In the genomic region with DNA sequence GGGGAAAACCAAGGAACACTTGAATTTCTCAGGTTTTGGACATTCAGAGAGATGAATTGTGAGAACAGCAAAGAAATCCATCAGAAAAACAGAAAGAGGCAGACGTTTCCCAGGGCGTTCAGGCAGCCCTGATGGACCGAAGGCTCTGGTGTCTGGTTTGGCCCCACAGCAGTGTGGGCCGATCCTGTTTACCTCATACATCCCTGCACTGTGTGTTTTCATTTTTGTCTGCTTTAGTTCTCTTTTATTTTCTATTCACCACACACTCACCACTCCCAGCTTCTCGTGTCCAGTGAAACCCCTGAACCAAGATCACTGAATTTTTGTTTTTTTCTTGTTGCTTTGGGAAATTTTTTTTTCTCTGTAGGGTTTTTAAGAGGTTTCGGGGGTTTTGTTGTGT, we compare ENCODE assay signal across 22 cellular contexts. TPM values are rescaled to one million over a fixed set of nuclear protein-coding genes. Genes with fewer than 3 reads are reported as not detected.
DNase-seq lines count a peak whose midpoint lies in the region; ATAC-seq, FAIRE-seq and TF ChIP-seq lines count a peak whose summit lies in the region.
"Had no signal": no experiment of that assay in that cellular context is flagged by ENCODE, and none has a peak within 500 bp of the region (broad histone marks: within the 10 kb centered on the region; RNA-seq: fewer than 3 reads in every experiment).

No MANE protein-coding gene starts in this region.

- no peaks in the 10 kb centered on the region for H3K27me3 Mint-ChIP-seq in WTC11 (ENCODE audit: low read depth)
- no peaks in the 10 kb centered on the region for H3K27me3 Mint-ChIP-seq in type B pancreatic cell
- H3K27me3 Mint-ChIP-seq in progenitor cell of endocrine pancreas, result no peaks in the 10 kb centered on the region
- H3K27me3 Mint-ChIP-seq: CD4-positive, CD25-positive, alpha-beta regulatory T cell had no signal

- TF ChIP-seq POLR2A in H1 (IDR thresholded peaks at IDR 0.05; ENCODE audit: control extremely low read depth in 1 of 2, low read depth in 2 of 2, low read length in 2 of 2), result no peak

- no peak overlapping the region for H2BK12ac ChIP-seq in H1 (ENCODE audit: low read depth, low read length)

- no peak overlapping the region for H3K56ac ChIP-seq in H1 (replicated peaks; ENCODE audit: insufficient read length, low read depth, low read length)

- H3K14ac ChIP-seq in H1 (ENCODE audit: insufficient read length), result no peak overlapping the region

- H2AK5ac ChIP-seq in H1 (ENCODE audit: low read depth, low read length), result no peak overlapping the region

- H3K18ac ChIP-seq in H1 (ENCODE audit: extremely low read depth, low read length), result no peak overlapping the region

- intact Hi-C loops in posterior cingulate gyrus (cut with DNase I), result no loop called here

- no peak overlapping the region for H4K5ac ChIP-seq in H1 (ENCODE audit: insufficient read length, low read depth, low read length)

- H4K91ac ChIP-seq in H1 (replicated peaks; ENCODE audit: insufficient read length, low read length), result no peak overlapping the region

- H3K9me3 Mint-ChIP-seq in WTC11 (peaks cover 12% of the 10 kb centered on the region), type B pancreatic cell (no peaks in the 10 kb centered on the region), progenitor cell of endocrine pancreas (ENCODE audit: low read depth) (peaks cover 3% of the 10 kb centered on the region)

- H2BK5ac ChIP-seq in H1 (ENCODE audit: low read depth, low read length), result no peak overlapping the region

- POLR2A ChIA-PET in WTC11 (lab: Charles Lee), result interaction anchor here (0.7 kb wide), 3 partner anchors 10 to 232 kb away, joined by 3 to 7 read pairs (median 4); no protein-coding TSS in a partner anchor
- POLR2A ChIA-PET in H1 (lab: Charles Lee; ENCODE audit: partially characterized antibody), result interaction anchor here (0.6 to 0.7 kb wide), 2 partner anchors 12 to 49 kb away, joined by 3 to 5 read pairs; a partner anchor contains a TSS

- H3K36me3 Mint-ChIP-seq in WTC11 (peaks cover 41% of the 10 kb centered on the region), type B pancreatic cell (peaks cover 16% of the 10 kb centered on the region), progenitor cell of endocrine pancreas (ENCODE audit: insufficient read depth) (peaks cover 25% of the 10 kb centered on the region)

- no peaks in the 10 kb centered on the region for H3K79me2 ChIP-seq in H1 (ENCODE audit: control insufficient read depth in 1 of 2, insufficient read depth in 2 of 2, low read length in 2 of 2)

- H3K4me1 Mint-ChIP-seq in WTC11 (peaks cover 3% of the 10 kb centered on the region; the same call in 1 of the 2 replicates), type B pancreatic cell (ENCODE audit: unreplicated experiment) (no peaks in the 10 kb centered on the region), progenitor cell of endocrine pancreas (ENCODE audit: low read depth) (no peaks in the 10 kb centered on the region)
- H3K4me1 Mint-ChIP-seq: CD4-positive, CD25-positive, alpha-beta regulatory T cell had no signal

- no peak for TF ChIP-seq EP300 in H1 (IDR thresholded peaks at IDR 0.05; ENCODE audit: borderline replicate concordance in 1 of 2, low read depth in 2 of 2, low read length in 2 of 2)

- H3K27ac Mint-ChIP-seq in WTC11 (no peak overlapping the region), type B pancreatic cell (peak overlapping the region; percentile 15), progenitor cell of endocrine pancreas (no peak overlapping the region)
- H3K27ac Mint-ChIP-seq: GM23338 had no signal

- H3K4me3 Mint-ChIP-seq in WTC11 (no peak overlapping the region), type B pancreatic cell (no peak overlapping the region), progenitor cell of endocrine pancreas (ENCODE audit: low read depth) (no peak overlapping the region)
- H3K4me3 Mint-ChIP-seq: GM23338 had no signal

- no peak for TF ChIP-seq RAD21 in H1 (IDR thresholded peaks at IDR 0.05 in 1 of 2, conservative IDR thresholded peaks at IDR 0.05 in 1 of 2; ENCODE audit: low read depth in 2 of 2, low read length in 2 of 2)

- H3K9ac ChIP-seq in H1 (replicated peaks in 1 of 4; ENCODE audit: extremely low read depth in 1 of 4, low read depth in 3 of 4, low read length in 3 of 4), result no peak overlapping the region
- H3K9ac ChIP-seq: KMS-11 had no signal

- TF ChIP-seq CTCF in WTC11 (IDR thresholded peaks at IDR 0.05) (no peak), H1 (IDR thresholded peaks at IDR 0.05; ENCODE audit: control extremely low read depth in 1 of 3, insufficient read depth in 1 of 3, low read depth in 1 of 3, low read length in 3 of 3) (no peak), type B pancreatic cell (conservative IDR thresholded peaks at IDR 0.05) (no peak), progenitor cell of endocrine pancreas (IDR thresholded peaks at IDR 0.05; ENCODE audit: unreplicated experiment) (no peak)

- H3K4ac ChIP-seq in H1 (replicated peaks; ENCODE audit: insufficient read length, low read depth, low read length), result no peak overlapping the region

- no peaks in the 10 kb centered on the region for H4K20me1 ChIP-seq in H1 (replicated peaks in 1 of 2; ENCODE audit: control insufficient read depth in 1 of 2, insufficient read depth in 2 of 2, low read length in 2 of 2)

- no peak for ATAC-seq in WTC11
- ATAC-seq: GM23338, HCT116 had no signal

- no peak overlapping the region for H2BK120ac ChIP-seq in H1 (replicated peaks; ENCODE audit: low read depth, low read length)

- H2BK20ac ChIP-seq in H1 (ENCODE audit: low read length), result no peak overlapping the region

- H3K27ac ChIP-seq in H1 (ENCODE audit: low read depth, low read length), result no peak overlapping the region
- H3K27ac ChIP-seq: KMS-11 had no signal

- no peak overlapping the region for H3K23ac ChIP-seq in H1 (ENCODE audit: insufficient read length)

- no peak overlapping the region for H3K4me2 ChIP-seq in H1 (ENCODE audit: insufficient read depth in 1 of 2, low read depth in 2 of 2, low read length in 2 of 2)
- H3K4me2 ChIP-seq: GM23338, KMS-11 had no signal

- peaks cover 5 to 11% of the 10 kb centered on the region in 2 experiments for H3K9me3 ChIP-seq in H1 (ENCODE audit: insufficient read depth in 2 of 2, low read depth in 1 of 2, low read length in 1 of 2)
- H3K9me3 ChIP-seq: Caco-2 had no signal

- 96% methylated on average over 6 of the region's 6 CpGs; no CpG with 5 or more reads in 1 of the 2 experiments for WGBS in H1 (ENCODE audit: extremely low coverage in 1 of 2, insufficient coverage in 1 of 2, insufficient read length in 1 of 2, insufficient replicate concordance in 2 of 2, low coverage in 1 of 2, low lambda C conversion rate in 2 of 2, missing lambda C conversion rate in 1 of 2), 2 experiments

- H3K27me3 ChIP-seq in H1 (replicated peaks in 1 of 4; ENCODE audit: control insufficient read depth in 3 of 4, extremely low read depth in 1 of 4, insufficient read depth in 3 of 4, low read length in 3 of 4), result no peaks in the 10 kb centered on the region
- H3K27me3 ChIP-seq: BE2C had no signal

- CTCF ChIA-PET in WTC11 (lab: Charles Lee), result no interaction called here
- CTCF ChIA-PET in H1 (lab: Charles Lee; ENCODE audit: partially characterized antibody), result interaction anchor here (0.6 to 2.6 kb wide), 5 partner anchors 40 to 242 kb away, joined by 3 to 23 read pairs (median 3); no protein-coding TSS in a partner anchor

- peaks cover 9 to 47% (median 24%) of the 10 kb centered on the region in 4 experiments; a peak in 7 of 8 replicates for H3K36me3 ChIP-seq in H1 (ENCODE audit: control insufficient read depth in 2 of 4, insufficient read depth in 4 of 4, low read length in 3 of 4)

- H3K4me3 ChIP-seq in H1 (ENCODE audit: extremely low read depth in 1 of 4, insufficient read depth in 2 of 4, low read depth in 3 of 4, low read length in 4 of 4), result no peak overlapping the region
- H3K4me3 ChIP-seq: GM23338 had no signal

- no peak for FAIRE-seq in H1 (lab: Jason Lieb, UNC)
- FAIRE-seq: A204.1, D721Med, GM12892, GM18507 had no signal

- no peaks in the 10 kb centered on the region for H3K79me1 ChIP-seq in H1 (ENCODE audit: low read depth, low read length)

- H4K8ac ChIP-seq in H1 (ENCODE audit: extremely low read depth, insufficient read depth, low read length), result no peak overlapping the region

- H2BK15ac ChIP-seq in H1 (ENCODE audit: low read length), result no peak overlapping the region

- DNase-seq in WTC11 (ENCODE audit: low spot score) (no peak), H1 (ENCODE audit: low read depth in 1 of 2, low spot score in 2 of 2) (no peak), type B pancreatic cell (ENCODE audit: extremely low spot score, unreplicated experiment) (no peak), progenitor cell of endocrine pancreas (ENCODE audit: low spot score, unreplicated experiment) (no peak), posterior cingulate gyrus (no peak)
- DNase-seq: ACHN; BE2C; C1 segment of cervical spinal cord; Caco-2; CD4-positive, CD25-positive, alpha-beta regulatory T cell; DMS153; DMS79; GDM1; H7 had no signal

- no peaks in the 10 kb centered on the region for H3K23me2 ChIP-seq in H1 (ENCODE audit: low read depth, low read length)

- H3K4me1 ChIP-seq in H1 (replicated peaks in 1 of 4; ENCODE audit: control insufficient read depth in 3 of 4, insufficient read depth in 4 of 4, low read length in 3 of 4), result peaks cover 0 to 3% (median 0%) of the 10 kb centered on the region in 4 experiments; a peak in 1 of 7 replicates
- H3K4me1 ChIP-seq: BE2C, Caco-2 had no signal

- no peak overlapping the region for H2AFZ ChIP-seq in H1 (ENCODE audit: low read length)
- H2AFZ ChIP-seq: GM23338 had no signal

RNA-seq across cellular contexts. Expression of a gene that starts 11.9 kb away (rescaled TPM):
- 140 to 147 TPM (median 146 TPM) in 3 replicates for total RNA-seq in WTC11 (2021)
- 87.7 and 90.1 TPM in 2 replicates for total RNA-seq in H1 (2021; fragmentation: NEBNext Ultra II Directional; extraction: Animal tissue kit (Norgen Biotek cat#: 25700))
- polyA plus RNA-seq in H1 (2011; rRNA removed), result 177 and 264 TPM in 2 replicates
- 143 TPM for polyA plus RNA-seq in H1 (2011; cell fraction: cytosol; rRNA removed)
- 218 TPM for polyA plus RNA-seq in H1 (2011; cell fraction: nucleus; rRNA removed)
- polyA plus RNA-seq in H1 (2012, experiment 1 of 2), result 107 to 120 TPM (median 118 TPM) in 4 replicates
- 195 TPM for polyA plus RNA-seq in H1 (2012, experiment 2 of 2)
- polyA plus RNA-seq in H1 (2013, experiment 1 of 2), result 52.1 TPM
- 49.3 TPM for polyA plus RNA-seq in H1 (2013, experiment 2 of 2)
- polyA minus RNA-seq in H1 (2011; rRNA and poly(A)+ RNA removed), result 46.1 and 53.0 TPM in 2 replicates
- 101 TPM for polyA minus RNA-seq in H1 (2011; cell fraction: cytosol; rRNA and poly(A)+ RNA removed)
- polyA minus RNA-seq in H1 (2011; cell fraction: nucleus; rRNA and poly(A)+ RNA removed), result 65.5 TPM
- 59.5 and 65.4 TPM in 2 replicates for total RNA-seq in type B pancreatic cell (ENCODE audit: low replicate concordance)
- total RNA-seq in progenitor cell of endocrine pancreas, result 71.8 and 72.3 TPM in 2 replicates

RNA-seq across cellular contexts. Expression of a gene that starts 27.9 kb away (rescaled TPM):
- total RNA-seq in WTC11 (2021) (1.9 to 2.5 TPM (median 2.4 TPM) in 3 replicates), type B pancreatic cell (ENCODE audit: low replicate concordance) (0.65 and 1.00 TPM in 2 replicates), progenitor cell of endocrine pancreas (1.4 and 1.5 TPM in 2 replicates)
- 0.45 and 0.63 TPM in 2 replicates for total RNA-seq in H1 (2021; fragmentation: NEBNext Ultra II Directional; extraction: Animal tissue kit (Norgen Biotek cat#: 25700))
- polyA plus RNA-seq in H1 (2011; rRNA removed), result 1.0 and 2.0 TPM in 2 replicates
- 1.4 TPM for polyA plus RNA-seq in H1 (2011; cell fraction: cytosol; rRNA removed)
- polyA plus RNA-seq in H1 (2011; cell fraction: nucleus; rRNA removed), result 8.4 TPM
- polyA plus RNA-seq in H1 (2012, experiment 1 of 2), result 0.14 to 1.1 TPM (median 0.78 TPM) in 4 replicates
- polyA plus RNA-seq in H1 (2012, experiment 2 of 2), result 0.13 TPM
- 0.93 TPM for polyA plus RNA-seq in H1 (2013, experiment 1 of 2)
- 0.74 TPM for polyA plus RNA-seq in H1 (2013, experiment 2 of 2)
- polyA minus RNA-seq in H1 (2011; rRNA and poly(A)+ RNA removed), result 0.27 and 0.28 TPM in 2 replicates
- polyA minus RNA-seq in H1 (2011; cell fraction: cytosol; rRNA and poly(A)+ RNA removed), result 0.29 TPM
- 1.1 TPM for polyA minus RNA-seq in H1 (2011; cell fraction: nucleus; rRNA and poly(A)+ RNA removed)
- total RNA-seq: CD4-positive, CD25-positive, alpha-beta regulatory T cell; Daoy had no signal
- polyA plus RNA-seq: CD4-positive, CD25-positive, alpha-beta regulatory T cell had no signal

RNA-seq across cellular contexts. Expression of a gene that starts 46.4 kb away (rescaled TPM):
- 102 to 116 TPM (median 113 TPM) in 3 replicates for total RNA-seq in WTC11 (2021)
- total RNA-seq in H1 (2021; fragmentation: NEBNext Ultra II Directional; extraction: Animal tissue kit (Norgen Biotek cat#: 25700)), result 77.4 and 78.4 TPM in 2 replicates
- 40.5 and 59.3 TPM in 2 replicates for polyA plus RNA-seq in H1 (2011; rRNA removed)
- polyA plus RNA-seq in H1 (2011; cell fraction: cytosol; rRNA removed), result 36.7 TPM
- polyA plus RNA-seq in H1 (2011; cell fraction: nucleus; rRNA removed), result 81.3 TPM
- polyA plus RNA-seq in H1 (2012, experiment 1 of 2), result 54.1 to 64.5 TPM (median 58.9 TPM) in 4 replicates
- 42.7 TPM for polyA plus RNA-seq in H1 (2012, experiment 2 of 2)
- polyA plus RNA-seq in H1 (2013, experiment 1 of 2), result 56.0 TPM
- polyA plus RNA-seq in H1 (2013, experiment 2 of 2), result 52.3 TPM
- polyA minus RNA-seq in H1 (2011; rRNA and poly(A)+ RNA removed), result 69.0 and 86.2 TPM in 2 replicates
- polyA minus RNA-seq in H1 (2011; cell fraction: cytosol; rRNA and poly(A)+ RNA removed), result 101 TPM
- polyA minus RNA-seq in H1 (2011; cell fraction: nucleus; rRNA and poly(A)+ RNA removed), result 66.4 TPM
- 83.0 and 124 TPM in 2 replicates for total RNA-seq in type B pancreatic cell (ENCODE audit: low replicate concordance)
- total RNA-seq in progenitor cell of endocrine pancreas, result 149 and 154 TPM in 2 replicates

RNA-seq across cellular contexts. Expression of a gene that starts 48.6 kb away (rescaled TPM):
- total RNA-seq in WTC11 (2021) (176 to 202 TPM (median 191 TPM) in 3 replicates), type B pancreatic cell (ENCODE audit: low replicate concordance) (157 and 173 TPM in 2 replicates), progenitor cell of endocrine pancreas (171 and 199 TPM in 2 replicates)
- total RNA-seq in H1 (2021; fragmentation: NEBNext Ultra II Directional; extraction: Animal tissue kit (Norgen Biotek cat#: 25700)), result 140 and 142 TPM in 2 replicates
- 243 and 343 TPM in 2 replicates for polyA plus RNA-seq in H1 (2011; rRNA removed)
- 180 TPM for polyA plus RNA-seq in H1 (2011; cell fraction: cytosol; rRNA removed)
- polyA plus RNA-seq in H1 (2011; cell fraction: nucleus; rRNA removed), result 1,170 TPM
- 46.9 to 137 TPM (median 125 TPM) in 4 replicates for polyA plus RNA-seq in H1 (2012, experiment 1 of 2)
- polyA plus RNA-seq in H1 (2012, experiment 2 of 2), result 87.4 TPM
- polyA plus RNA-seq in H1 (2013, experiment 1 of 2), result 171 TPM
- polyA plus RNA-seq in H1 (2013, experiment 2 of 2), result 163 TPM
- 45.5 and 54.1 TPM in 2 replicates for polyA minus RNA-seq in H1 (2011; rRNA and poly(A)+ RNA removed)
- polyA minus RNA-seq in H1 (2011; cell fraction: cytosol; rRNA and poly(A)+ RNA removed), result 55.7 TPM
- polyA minus RNA-seq in H1 (2011; cell fraction: nucleus; rRNA and poly(A)+ RNA removed), result 124 TPM

RNA-seq across cellular contexts. Expression of a gene that starts 49.0 kb away (rescaled TPM):
- not detected in 3 replicates for total RNA-seq in WTC11 (2021)
- total RNA-seq in H1 (2021; fragmentation: NEBNext Ultra II Directional; extraction: Animal tissue kit (Norgen Biotek cat#: 25700)), result not detected in 2 replicates
- not detected in 2 replicates for polyA plus RNA-seq in H1 (2011; rRNA removed)
- not detected for polyA plus RNA-seq in H1 (2011; cell fraction: cytosol; rRNA removed)
- polyA plus RNA-seq in H1 (2011; cell fraction: nucleus; rRNA removed), result not detected
- polyA plus RNA-seq in H1 (2012, experiment 1 of 2), result not detected in 4 replicates
- polyA plus RNA-seq in H1 (2012, experiment 2 of 2), result not detected
- not detected for polyA plus RNA-seq in H1 (2013, experiment 1 of 2)
- not detected for polyA plus RNA-seq in H1 (2013, experiment 2 of 2)
- polyA minus RNA-seq in H1 (2011; rRNA and poly(A)+ RNA removed), result under 0.01 TPM in 1 of 2 replicates, not detected in the other
- not detected for polyA minus RNA-seq in H1 (2011; cell fraction: cytosol; rRNA and poly(A)+ RNA removed)
- polyA minus RNA-seq in H1 (2011; cell fraction: nucleus; rRNA and poly(A)+ RNA removed), result not detected
- not detected in 2 replicates for total RNA-seq in type B pancreatic cell (ENCODE audit: low replicate concordance)
- not detected in 2 replicates for total RNA-seq in progenitor cell of endocrine pancreas
- total RNA-seq: Caco-2; CD4-positive, CD25-positive, alpha-beta regulatory T cell; Daoy; GM23338; H7 had no signal
- polyA plus RNA-seq: CD4-positive, CD25-positive, alpha-beta regulatory T cell; GM23338 had no signal
